In genomic region chr20:23370873-23371272, GRCh38 we compare ENCODE assay signal across 26 cellular contexts.
"Had no signal": no experiment of that assay in that cellular context is flagged by ENCODE, and none has a peak within 500 bp of the region (broad histone marks: within the 10 kb centered on the region; RNA-seq: fewer than 3 reads in every experiment).

No MANE protein-coding gene starts in this region.

- H3K27me3 Mint-ChIP-seq: activated CD4-positive, alpha-beta memory T cell treated with anti-CD3 and anti-CD28 coated beads, Interleukin-2, amount 10 ng/mL, durations not matched to agents 7 days and 5 days; activated CD4-positive, alpha-beta T cell treated with anti-CD3 and anti-CD28 coated beads, Interleukin-2, amount 10 ng/mL, durations not matched to agents 7 days and 5 days; central memory CD8-positive, alpha-beta T cell; dendritic cell treated with granulocyte-macrophage colony-stimulating factor and Interleukin-4, amounts not matched to agents 40 ng/mL and 50 ng/mL, for 4 days; naive thymus-derived CD8-positive, alpha-beta T cell; T-helper 17 cell had no signal

- H3K36me3 ChIP-seq: breast epithelium had no signal

- H3K27ac Mint-ChIP-seq: activated CD4-positive, alpha-beta memory T cell treated with anti-CD3 and anti-CD28 coated beads, Interleukin-2, amount 10 ng/mL, durations not matched to agents 7 days and 5 days; activated CD4-positive, alpha-beta T cell treated with anti-CD3 and anti-CD28 coated beads, Interleukin-2, amount 10 ng/mL, durations not matched to agents 7 days and 5 days; dendritic cell treated with granulocyte-macrophage colony-stimulating factor and Interleukin-4, amounts not matched to agents 40 ng/mL and 50 ng/mL, for 4 days; endodermal cell; T-helper 17 cell had no signal

- H3K4me3 Mint-ChIP-seq: activated CD4-positive, alpha-beta memory T cell treated with anti-CD3 and anti-CD28 coated beads, Interleukin-2, amount 10 ng/mL, durations not matched to agents 7 days and 5 days; activated CD4-positive, alpha-beta T cell treated with anti-CD3 and anti-CD28 coated beads, Interleukin-2, amount 10 ng/mL, durations not matched to agents 7 days and 5 days; central memory CD8-positive, alpha-beta T cell; dendritic cell treated with granulocyte-macrophage colony-stimulating factor and Interleukin-4, amounts not matched to agents 40 ng/mL and 50 ng/mL, for 4 days; endodermal cell; naive thymus-derived CD8-positive, alpha-beta T cell; neural crest cell; T-helper 17 cell had no signal

- H3K9me3 ChIP-seq: breast epithelium, esophagus muscularis mucosa, left lung, lower lobe of right lung, right atrium auricular region, testis, transverse colon had no signal

- H3K27ac ChIP-seq: breast epithelium, esophagus muscularis mucosa, foreskin keratinocyte, lower lobe of right lung, right atrium auricular region, testis, transverse colon, WERI-Rb-1 had no signal

- H3K27me3 ChIP-seq: breast epithelium, esophagus muscularis mucosa, foreskin keratinocyte, left lung, right atrium auricular region, testis, transverse colon had no signal

- DNase-seq: activated CD4-positive, alpha-beta memory T cell treated with anti-CD3 and anti-CD28 coated beads, Interleukin-2, amount 10 ng/mL, durations not matched to agents 7 days and 5 days; activated CD4-positive, alpha-beta T cell treated with anti-CD3 and anti-CD28 coated beads, Interleukin-2, amount 10 ng/mL, durations not matched to agents 7 days and 5 days; activated effector memory CD4-positive, alpha-beta T cell treated with Interleukin-2 at 50 U/mL for 16 hours; activated naive CD4-positive, alpha-beta T cell treated with Interleukin-2 at 50 U/mL for 16 hours; endodermal cell; foreskin keratinocyte; left lung; lower lobe of right lung; mesenchymal stem cell; naive thymus-derived CD8-positive, alpha-beta T cell; nucleus accumbens; stimulated activated CD4-positive, alpha-beta T cell treated with anti-CD3 and anti-CD28 coated beads, Interleukin-15, amount 100 ng/mL, for 24 hours; stimulated activated CD4-positive, alpha-beta T cell treated with anti-CD3 and anti-CD28 coated beads, Interleukin-2, amount 100 ng/mL, for 24 hours; stimulated activated naive CD4-positive, alpha-beta T cell; T-helper 17 cell; T1000; testis; transverse colon; WERI-Rb-1 had no signal

- H3K4me3 ChIP-seq: breast epithelium, esophagus muscularis mucosa, left lung, lower lobe of right lung, right atrium auricular region, testis, transverse colon had no signal

- H3K9me3 Mint-ChIP-seq: central memory CD8-positive, alpha-beta T cell; dendritic cell treated with granulocyte-macrophage colony-stimulating factor and Interleukin-4, amounts not matched to agents 40 ng/mL and 50 ng/mL, for 4 days; endodermal cell; naive thymus-derived CD8-positive, alpha-beta T cell; neural crest cell had no signal

- ATAC-seq: activated CD4-positive, CD25-positive, alpha-beta regulatory T cell treated with anti-CD3 and anti-CD28 coated beads, Interleukin-2, amount 50 U/mL, for 24 hours; foreskin keratinocyte; left lung; lower lobe of right lung; naive thymus-derived CD8-positive, alpha-beta T cell; T-helper 17 cell had no signal
